In the genomic region with DNA sequence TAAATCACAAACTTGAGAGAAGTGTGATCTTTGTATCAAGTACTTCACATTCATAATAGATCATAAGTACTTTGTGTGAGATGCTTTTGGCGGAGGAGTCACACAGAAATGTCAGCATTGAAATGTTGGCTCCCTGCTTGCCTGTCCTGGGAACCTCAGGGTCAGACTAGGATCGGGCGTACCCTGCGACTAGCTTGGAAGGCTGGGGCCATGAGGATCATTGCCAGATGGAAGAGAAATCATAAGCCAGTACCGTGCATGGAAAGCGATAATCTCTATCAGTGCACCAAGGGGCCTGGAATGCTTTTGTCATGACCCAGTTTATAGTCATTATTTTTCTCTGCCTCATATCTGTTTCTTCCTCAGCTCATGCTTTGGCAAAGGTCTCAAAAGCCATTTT, we compare ENCODE assay signal across 22 cellular contexts.
"Had no signal": no experiment of that assay in that cellular context is flagged by ENCODE, and none has a peak within 500 bp of the region (broad histone marks: within the 10 kb centered on the region; RNA-seq: fewer than 3 reads in every experiment).

No MANE protein-coding gene starts in this region.

- H3K9me3 Mint-ChIP-seq: activated naive CD8-positive, alpha-beta T cell treated with anti-CD3 and anti-CD28 coated beads for 36 hours; effector memory CD8-positive, alpha-beta T cell; nephron; T-helper 2 cell treated with Interferon-gamma antibody and Interleukin-4, amounts not matched to agents 5 μg/mL and 100 μg/mL, for 36 hours; type B pancreatic cell had no signal

- H3K27ac ChIP-seq: brain microvascular endothelial cell, pancreas, prostate gland, spleen, thoracic aorta had no signal

- DNase-seq: activated CD4-positive, alpha-beta T cell treated with anti-CD3 and anti-CD28 coated beads for 36 hours; activated CD4-positive, CD25-positive, alpha-beta regulatory T cell; activated CD8-positive, alpha-beta memory T cell treated with anti-CD3 and anti-CD28 coated beads, Interleukin-2, amount 10 ng/mL, durations not matched to agents 7 days and 5 days; activated CD8-positive, alpha-beta T cell treated with anti-CD3 and anti-CD28 coated beads, Interleukin-2, amount 10 ng/mL, durations not matched to agents 7 days and 5 days; activated effector memory CD4-positive, alpha-beta T cell treated with Interleukin-2 at 50 U/mL for 16 hours; activated naive CD4-positive, alpha-beta T cell treated with Interleukin-2 at 50 U/mL for 16 hours; activated naive CD8-positive, alpha-beta T cell treated with anti-CD3 and anti-CD28 coated beads for 36 hours; brain microvascular endothelial cell; caudate nucleus; cortex of kidney; effector memory CD8-positive, alpha-beta T cell; foreskin fibroblast; pancreas; spleen; stimulated activated naive CD4-positive, alpha-beta T cell treated with Interleukin-2 at 50 U/mL for 16 hours; T-helper 1 cell had no signal

- H3K27me3 Mint-ChIP-seq: activated CD4-positive, alpha-beta T cell treated with anti-CD3 and anti-CD28 coated beads for 36 hours; activated CD8-positive, alpha-beta memory T cell treated with anti-CD3 and anti-CD28 coated beads, Interleukin-2, amount 10 ng/mL, durations not matched to agents 7 days and 5 days; activated naive CD8-positive, alpha-beta T cell treated with anti-CD3 and anti-CD28 coated beads for 36 hours; effector memory CD8-positive, alpha-beta T cell; type B pancreatic cell had no signal

- H3K9me3 ChIP-seq: pancreas, prostate gland, spleen, thoracic aorta had no signal

- ATAC-seq: activated CD4-positive, alpha-beta T cell treated with anti-CD3 and anti-CD28 coated beads for 36 hours; activated CD8-positive, alpha-beta memory T cell treated with anti-CD3 and anti-CD28 coated beads, Interleukin-2, amount 10 ng/mL, durations not matched to agents 7 days and 5 days; activated CD8-positive, alpha-beta T cell treated with anti-CD3 and anti-CD28 coated beads, Interleukin-2, amount 10 ng/mL, durations not matched to agents 7 days and 5 days; effector memory CD8-positive, alpha-beta T cell; left lobe of liver; pancreas had no signal

- H3K27me3 ChIP-seq: brain microvascular endothelial cell, pancreas, spleen had no signal

- H3K36me3 ChIP-seq: prostate gland had no signal

- H3K4me3 ChIP-seq: pancreas, prostate gland, spleen, thoracic aorta had no signal

- H3K4me1 ChIP-seq: pancreas, prostate gland, spleen had no signal

- H3K4me3 Mint-ChIP-seq: activated CD4-positive, alpha-beta T cell treated with anti-CD3 and anti-CD28 coated beads for 36 hours; activated CD8-positive, alpha-beta memory T cell treated with anti-CD3 and anti-CD28 coated beads, Interleukin-2, amount 10 ng/mL, durations not matched to agents 7 days and 5 days; activated CD8-positive, alpha-beta T cell treated with anti-CD3 and anti-CD28 coated beads, Interleukin-2, amount 10 ng/mL, durations not matched to agents 7 days and 5 days; activated naive CD8-positive, alpha-beta T cell treated with anti-CD3 and anti-CD28 coated beads for 36 hours; effector memory CD8-positive, alpha-beta T cell; nephron; T-helper 2 cell treated with Interferon-gamma antibody and Interleukin-4, amounts not matched to agents 5 μg/mL and 100 μg/mL, for 36 hours; type B pancreatic cell had no signal
